8 cellular contexts compared by ENCODE assay signal in the genomic region with DNA sequence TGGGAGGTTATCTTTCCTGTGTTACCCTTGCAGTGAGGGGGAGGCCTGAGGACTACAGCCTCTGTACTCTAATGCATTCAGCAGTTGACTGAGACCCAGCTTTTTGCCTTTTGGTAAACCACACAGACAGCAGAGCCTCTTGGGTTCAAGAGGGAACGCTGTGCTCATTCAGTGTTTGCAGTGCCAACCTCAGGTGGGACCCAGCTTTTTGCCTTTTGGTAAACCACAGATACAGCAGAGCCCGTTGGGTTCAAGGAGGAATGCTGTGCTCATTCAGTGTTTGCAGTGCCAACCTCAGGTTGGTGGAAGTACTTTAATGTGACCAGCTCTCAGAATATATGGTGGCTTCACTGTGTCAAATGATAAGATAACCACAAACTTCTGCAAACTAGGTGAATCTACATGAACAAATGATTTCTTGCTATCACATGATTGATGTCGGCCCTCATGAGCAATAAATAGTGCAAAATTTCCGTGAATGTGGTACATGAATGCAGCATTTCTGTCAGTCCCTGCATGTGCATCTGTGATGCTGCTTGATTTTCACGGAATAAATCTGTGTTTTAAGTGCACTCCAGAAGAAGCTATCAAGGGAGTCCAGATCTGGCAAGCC. TPM values are rescaled to one million over a fixed set of nuclear protein-coding genes. Genes with fewer than 3 reads are reported as not detected.
DNase-seq lines count a peak whose midpoint lies in the region; ATAC-seq and TF ChIP-seq lines count a peak whose summit lies in the region.
"Had no signal": no experiment of that assay in that cellular context is flagged by ENCODE, and none has a peak within 500 bp of the region (broad histone marks: within the 10 kb centered on the region; RNA-seq: fewer than 3 reads in every experiment).

No MANE protein-coding gene starts in this region.

- H3K9me3 ChIP-seq in body of pancreas = no peaks in the 10 kb centered on the region

- TF ChIP-seq POLR2A in body of pancreas (IDR thresholded peaks at IDR 0.05) = no peak
- TF ChIP-seq POLR2A in lower leg skin (IDR thresholded peaks at IDR 0.05) = no peak

- peak overlapping the region; percentile 91 for H3K4me3 Mint-ChIP-seq in stimulated activated effector memory CD8-positive, alpha-beta T cell treated with anti-CD3 and anti-CD28 coated beads, Interleukin-12 subunit alpha, Interleukin-12 subunit beta, amount 100 ng/mL, for 72 hours

- H3K4me3 ChIP-seq in body of pancreas (no peak overlapping the region), lower leg skin (ENCODE audit: low read depth, poor library complexity, severe bottlenecking) (no peak overlapping the region)

- no peaks in the 10 kb centered on the region for H3K36me3 ChIP-seq in body of pancreas (replicated peaks in 1 of 2; ENCODE audit: insufficient read depth in 1 of 2, low read depth in 2 of 2)

- TF ChIP-seq CTCF in body of pancreas (IDR thresholded peaks at IDR 0.05) (no peak), lower leg skin (IDR thresholded peaks at IDR 0.05) (no peak)

- no peaks in the 10 kb centered on the region for H3K27me3 ChIP-seq in body of pancreas

- intact Hi-C loops in body of pancreas (cut with DNase I) (no loop called here), lower leg skin (cut with DNase I; ENCODE audit: low total_unique reads) (no loop called here)

- peak overlapping the region; percentile 80 to 97 (median 95) for H3K27ac ChIP-seq in body of pancreas
- H3K27ac ChIP-seq: epithelial cell of prostate had no signal

- peak overlapping the region; percentile 99 for H3K27ac Mint-ChIP-seq in stimulated activated effector memory CD8-positive, alpha-beta T cell treated with anti-CD3 and anti-CD28 coated beads, Interleukin-12 subunit alpha, Interleukin-12 subunit beta, amount 100 ng/mL, for 72 hours

- ATAC-seq in GM19043 (IDR thresholded peaks at IDR 0.05; ENCODE audit: low read depth, unreplicated experiment) (peak; percentile 24), HG03520 (IDR thresholded peaks at IDR 0.05; ENCODE audit: unreplicated experiment) (peak; percentile 17), body of pancreas (no peak), GM19035 (IDR thresholded peaks at IDR 0.05; ENCODE audit: unreplicated experiment) (no peak)
- ATAC-seq in stimulated activated effector memory CD8-positive, alpha-beta T cell treated with anti-CD3 and anti-CD28 coated beads, Interleukin-12 subunit alpha, Interleukin-12 subunit beta, amount 100 ng/mL, for 72 hours = peak; percentile 79

- no peaks in the 10 kb centered on the region for H3K9me3 Mint-ChIP-seq in stimulated activated effector memory CD8-positive, alpha-beta T cell treated with anti-CD3 and anti-CD28 coated beads, Interleukin-12 subunit alpha, Interleukin-12 subunit beta, amount 100 ng/mL, for 72 hours

- H3K4me1 ChIP-seq in body of pancreas = peaks cover 49% of the 10 kb centered on the region

- H3K36me3 Mint-ChIP-seq in stimulated activated effector memory CD8-positive, alpha-beta T cell treated with anti-CD3 and anti-CD28 coated beads, Interleukin-12 subunit alpha, Interleukin-12 subunit beta, amount 100 ng/mL, for 72 hours = peaks cover 23% of the 10 kb centered on the region

- DNase-seq in body of pancreas (no peak), lower leg skin (ENCODE audit: low spot score in 2 of 2) (no peak), hippocampal formation (lab: John Stamatoyannopoulos, UW) (no peak)
- no peak for DNase-seq in stimulated activated effector memory CD8-positive, alpha-beta T cell treated with anti-CD3 and anti-CD28 coated beads, Interleukin-12 subunit alpha, Interleukin-12 subunit beta, amount 100 ng/mL, for 72 hours (ENCODE audit: low spot score in 2 of 2)

- peaks cover 58% of the 10 kb centered on the region for H3K4me1 Mint-ChIP-seq in stimulated activated effector memory CD8-positive, alpha-beta T cell treated with anti-CD3 and anti-CD28 coated beads, Interleukin-12 subunit alpha, Interleukin-12 subunit beta, amount 100 ng/mL, for 72 hours

- WGBS in body of pancreas, 2 donors = 6 to 14% methylated on average over 5 of the region's 5 CpGs
- 43 to 66% methylated on average over 5 of the region's 5 CpGs for WGBS in lower leg skin, 2 donors

RNA-seq across cellular contexts. Expression of a gene that starts 1.7 kb away (rescaled TPM):
- total RNA-seq in body of pancreas (10 to 100 TPM; 41.2 to 49.5 TPM), lower leg skin (10 to 100 TPM in 3 of 4 donors, 1 to 10 TPM in 1; 3.5 to 18.5 (median 13.7) TPM)

Comparison
In these comparisons a context has a peak if more than half of its experiments do, and no peak if none do; other contexts are left out.
1. ATAC-seq: peak in GM19043 (single experiment), HG03520 (single experiment) and stimulated activated effector memory CD8-positive, alpha-beta T cell treated with anti-CD3 and anti-CD28 coated beads, Interleukin-12 subunit alpha, Interleukin-12 subunit beta, amount 100 ng/mL, for 72 hours (single experiment); none in body of pancreas (single experiment) and GM19035 (single experiment).